ENCODE assay signal across 16 cellular contexts in genomic region chrX:131477498-131477897, GRCh38.
"Had no signal": no experiment of that assay in that cellular context is flagged by ENCODE, and none has a peak within 500 bp of the region (broad histone marks: within the 10 kb centered on the region; RNA-seq: fewer than 3 reads in every experiment).

No MANE protein-coding gene starts in this region.

- H3K4me3 Mint-ChIP-seq: activated CD4-positive, alpha-beta T cell treated with anti-CD3 and anti-CD28 coated beads for 36 hours; activated naive CD8-positive, alpha-beta T cell; activated T-helper 1 cell treated with anti-CD3 and anti-CD28 coated beads, Interleukin-12 subunit alpha, Interleukin-12 subunit beta, Interleukin-2, Interleukin-4 antibody, amounts not matched to agents 30 ng/mL and 10 ng/mL and 1 ng/mL, durations not matched to agents 14 hours and 24 hours and 36 hours; T-helper 2 cell treated with Interferon-gamma antibody and Interleukin-4, amounts not matched to agents 5 μg/mL and 100 μg/mL, for 36 hours had no signal

- ATAC-seq: activated CD4-positive, alpha-beta T cell treated with anti-CD3 and anti-CD28 coated beads for 36 hours had no signal

- H3K9me3 Mint-ChIP-seq: activated T-helper 1 cell treated with anti-CD3 and anti-CD28 coated beads, Interleukin-12 subunit alpha, Interleukin-12 subunit beta, Interleukin-2, Interleukin-4 antibody, amounts not matched to agents 30 ng/mL and 10 ng/mL and 1 ng/mL, durations not matched to agents 14 hours and 24 hours and 36 hours; T-helper 2 cell treated with Interferon-gamma antibody and Interleukin-4, amounts not matched to agents 5 μg/mL and 100 μg/mL, for 36 hours had no signal

- DNase-seq: activated CD4-positive, alpha-beta T cell treated with anti-CD3 and anti-CD28 coated beads for 36 hours; activated CD4-positive, alpha-beta T cell treated with anti-CD3 and anti-CD28 coated beads, Interleukin-2, amount 50 U/mL, for 48 hours; activated gamma-delta T cell treated with Interleukin-2 at 50 U/mL for 16 hours; activated T-cell treated with anti-CD3 and anti-CD28 coated beads for 4 hours; cerebellar nuclear complex; effector CD8-positive, alpha-beta T cell; kidney glomerular epithelial cell; left ventricle myocardium inferior; mammary epithelial cell; stimulated activated CD8-positive, alpha-beta memory T cell treated with anti-CD3 and anti-CD28 coated beads, Interleukin-4, amount 100 ng/mL, for 48 hours; stimulated activated naive CD4-positive, alpha-beta T cell; thyroid gland had no signal

- H3K27me3 Mint-ChIP-seq: activated CD4-positive, alpha-beta T cell treated with anti-CD3 and anti-CD28 coated beads for 36 hours; progenitor cell of endocrine pancreas had no signal

- H3K4me1 Mint-ChIP-seq: activated CD4-positive, alpha-beta T cell treated with anti-CD3 and anti-CD28 coated beads for 36 hours had no signal

- H3K27ac Mint-ChIP-seq: activated CD4-positive, alpha-beta T cell treated with anti-CD3 and anti-CD28 coated beads for 36 hours; activated naive CD8-positive, alpha-beta T cell; activated T-helper 1 cell treated with anti-CD3 and anti-CD28 coated beads, Interleukin-12 subunit alpha, Interleukin-12 subunit beta, Interleukin-2, Interleukin-4 antibody, amounts not matched to agents 30 ng/mL and 10 ng/mL and 1 ng/mL, durations not matched to agents 14 hours and 24 hours and 36 hours; progenitor cell of endocrine pancreas; T-helper 2 cell treated with Interferon-gamma antibody and Interleukin-4, amounts not matched to agents 5 μg/mL and 100 μg/mL, for 36 hours had no signal
